ENCODE assay signal across 11 cellular contexts in the genomic region with DNA sequence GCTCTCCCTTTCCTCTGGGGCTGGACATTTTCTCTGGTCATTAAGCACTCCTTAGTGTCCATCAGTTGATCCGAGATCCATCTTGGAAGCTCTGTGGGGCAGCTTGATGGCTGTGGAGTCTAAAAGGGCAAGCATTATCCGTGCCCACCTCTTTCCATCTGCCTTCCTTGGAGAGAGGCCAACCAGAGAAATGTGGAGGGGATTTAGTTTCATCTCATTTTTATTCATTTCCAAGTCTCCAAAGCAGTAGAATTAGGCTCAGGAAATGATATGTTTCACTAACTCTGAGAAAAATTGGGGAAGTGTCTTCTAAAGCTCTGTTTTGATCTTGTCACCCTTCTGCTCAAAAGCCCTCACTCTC.
"Had no signal": no experiment of that assay in that cellular context is flagged by ENCODE, and none has a peak within 500 bp of the region (broad histone marks: within the 10 kb centered on the region; RNA-seq: fewer than 3 reads in every experiment).

No MANE protein-coding gene starts in this region.

- FAIRE-seq: TTC549 had no signal

- H3K9me3 Mint-ChIP-seq: activated naive CD8-positive, alpha-beta T cell treated with anti-CD3 and anti-CD28 coated beads for 36 hours; naive B cell; stimulated activated naive CD8-positive, alpha-beta T cell treated with anti-CD3 and anti-CD28 coated beads, Interleukin-15, amount 100 ng/mL, for 72 hours had no signal

- H3K4me3 Mint-ChIP-seq: activated CD4-positive, alpha-beta T cell treated with anti-CD3 and anti-CD28 coated beads for 36 hours; activated naive CD8-positive, alpha-beta T cell treated with anti-CD3 and anti-CD28 coated beads for 36 hours; naive B cell; stimulated activated naive CD8-positive, alpha-beta T cell treated with anti-CD3 and anti-CD28 coated beads, Interleukin-15, amount 100 ng/mL, for 72 hours had no signal

- DNase-seq: activated CD4-positive, alpha-beta T cell treated with anti-CD3 and anti-CD28 coated beads for 36 hours; activated CD4-positive, alpha-beta T cell treated with anti-CD3 and anti-CD28 coated beads, Interleukin-2, amount 50 U/mL, for 48 hours; activated naive CD8-positive, alpha-beta T cell treated with anti-CD3 and anti-CD28 coated beads for 36 hours; amniotic stem cell; foreskin fibroblast; mesenchymal stem cell; mucosa of descending colon; naive B cell; stimulated activated naive CD8-positive, alpha-beta T cell treated with anti-CD3 and anti-CD28 coated beads, Interleukin-15, amount 100 ng/mL, for 72 hours; transverse colon had no signal

- ATAC-seq: activated CD4-positive, alpha-beta T cell treated with anti-CD3 and anti-CD28 coated beads for 36 hours; mucosa of descending colon; stimulated activated naive CD8-positive, alpha-beta T cell treated with anti-CD3 and anti-CD28 coated beads, Interleukin-15, amount 100 ng/mL, for 72 hours had no signal

- H3K27ac Mint-ChIP-seq: activated CD4-positive, alpha-beta T cell treated with anti-CD3 and anti-CD28 coated beads for 36 hours; activated naive CD8-positive, alpha-beta T cell treated with anti-CD3 and anti-CD28 coated beads for 36 hours; naive B cell; stimulated activated naive CD8-positive, alpha-beta T cell treated with anti-CD3 and anti-CD28 coated beads, Interleukin-15, amount 100 ng/mL, for 72 hours had no signal

- H3K36me3 Mint-ChIP-seq: activated naive CD8-positive, alpha-beta T cell treated with anti-CD3 and anti-CD28 coated beads for 36 hours; naive B cell had no signal

- H3K4me1 Mint-ChIP-seq: activated CD4-positive, alpha-beta T cell treated with anti-CD3 and anti-CD28 coated beads for 36 hours; activated naive CD8-positive, alpha-beta T cell treated with anti-CD3 and anti-CD28 coated beads for 36 hours; stimulated activated naive CD8-positive, alpha-beta T cell treated with anti-CD3 and anti-CD28 coated beads, Interleukin-15, amount 100 ng/mL, for 72 hours had no signal
